In genomic region chr2:232537079-232537478, GRCh38 we compare ENCODE assay signal across 12 cellular contexts. TPM values are rescaled to one million over a fixed set of nuclear protein-coding genes. Genes with fewer than 3 reads are reported as not detected.
DNase-seq lines count a peak whose midpoint lies in the region; ATAC-seq and TF ChIP-seq lines count a peak whose summit lies in the region.
"Had no signal": no experiment of that assay in that cellular context is flagged by ENCODE, and none has a peak within 500 bp of the region (broad histone marks: within the 10 kb centered on the region; RNA-seq: fewer than 3 reads in every experiment).

No MANE protein-coding gene starts in this region.

- H3K27ac ChIP-seq in sigmoid colon (no peak overlapping the region), esophagus squamous epithelium (no peak overlapping the region)
- H3K27ac ChIP-seq: C4-2B had no signal

- TF ChIP-seq CTCF in sigmoid colon (IDR thresholded peaks at IDR 0.05) (no peak), esophagus squamous epithelium (IDR thresholded peaks at IDR 0.05) (peak in 1 of 6 experiments; percentile 40)

- intact Hi-C loops in sigmoid colon (cut with DNase I) (no loop called here), esophagus squamous epithelium (cut with DNase I) (no loop called here)

- DNase-seq in activated CD4-positive, CD25-positive, alpha-beta regulatory T cell treated with anti-CD3 and anti-CD28 coated beads, Interleukin-2, amount 50 U/mL, for 72 hours: peak; percentile 32
- DNase-seq in NAMALWA (ENCODE audit: low spot score) (peak; percentile 63), erythroblast (lab: John Stamatoyannopoulos, UW) (peak; percentile 17 to 19), sigmoid colon (peak; percentile 52), esophagus squamous epithelium (lab: John Stamatoyannopoulos, UW) (no peak)
- no peak for DNase-seq in effector CD8-positive, alpha-beta T cell (lab: John Stamatoyannopoulos, UW)
- DNase-seq: NCI-H1105 treated with DMSO at 0.1 percent for 48 hours; stimulated activated naive CD4-positive, alpha-beta T cell treated with Interleukin-2 at 50 U/mL for 16 hours; T-helper 17 cell had no signal

- H3K4me3 ChIP-seq in sigmoid colon: no peak overlapping the region
- no peak overlapping the region for H3K4me3 ChIP-seq in esophagus squamous epithelium

- H3K9me3 ChIP-seq in sigmoid colon: peaks cover 0 to 7% (median 0%) of the 10 kb centered on the region in 4 donors
- peaks cover 0 to 6% (median 0%) of the 10 kb centered on the region in 3 donors for H3K9me3 ChIP-seq in esophagus squamous epithelium

- ATAC-seq in activated CD4-positive, CD25-positive, alpha-beta regulatory T cell treated with anti-CD3 and anti-CD28 coated beads, Interleukin-2, amount 50 U/mL, for 24 hours: no peak
- no peak for ATAC-seq in HG02938 (IDR thresholded peaks at IDR 0.05; ENCODE audit: unreplicated experiment)
- ATAC-seq: T-helper 17 cell had no signal

- TF ChIP-seq POLR2A in erythroblast (IDR thresholded peaks at IDR 0.05; ENCODE audit: low read length) (no peak), sigmoid colon (IDR thresholded peaks at IDR 0.05) (no peak), esophagus squamous epithelium (IDR thresholded peaks at IDR 0.05) (no peak)

- H3K27me3 ChIP-seq in sigmoid colon: peaks cover 3 to 53% (median 35%) of the 10 kb centered on the region in 3 donors
- H3K27me3 ChIP-seq in esophagus squamous epithelium: peaks cover 0 to 66% (median 0%) of the 10 kb centered on the region in 4 donors

- TF ChIP-seq EP300 in sigmoid colon (IDR thresholded peaks at IDR 0.05): no peak

- H3K4me1 ChIP-seq in sigmoid colon (no peaks in the 10 kb centered on the region), esophagus squamous epithelium (peaks cover 0 to 18% (median 4%) of the 10 kb centered on the region in 3 donors)

- 66 to 69% methylated on average over 5 of the region's 5 CpGs for WGBS in sigmoid colon, 2 donors
- 58 to 71% methylated on average over 1 to 2 of the region's 5 CpGs for WGBS in esophagus squamous epithelium, 2 donors

- H3K36me3 ChIP-seq in sigmoid colon (no peaks in the 10 kb centered on the region), esophagus squamous epithelium (no peaks in the 10 kb centered on the region)

RNA-seq across cellular contexts. Expression of gene CHRNG, which starts 2.4 kb away (rescaled TPM):
- total RNA-seq in sigmoid colon (not detected), esophagus squamous epithelium (not detected)
- polyA plus RNA-seq in sigmoid colon: not detected
- total RNA-seq: T-helper 17 cell had no signal

RNA-seq across cellular contexts. Expression of gene CHRND, which starts 11.1 kb away (rescaled TPM):
- total RNA-seq in sigmoid colon (not detected), esophagus squamous epithelium (not detected)
- not detected for polyA plus RNA-seq in sigmoid colon
- total RNA-seq: T-helper 17 cell had no signal

RNA-seq across cellular contexts. Expression of gene TIGD1, which starts 13.3 kb away (rescaled TPM):
- total RNA-seq in sigmoid colon (1 to 10 TPM; 2.1 to 4.2 (median 3.1) TPM), esophagus squamous epithelium (1 to 10 TPM; 1.2 to 7.1 (median 3.2) TPM)
- 1 to 10 TPM in 1 of 3 donors, under 1 TPM in 2; 0.23 to 3.4 (median 0.60) TPM for polyA plus RNA-seq in sigmoid colon

RNA-seq across cellular contexts. Expression of gene EIF4E2, which starts 13.4 kb away (rescaled TPM):
- total RNA-seq in sigmoid colon (10 to 100 TPM; 42.5 to 55.1 (median 48.4) TPM), esophagus squamous epithelium (10 to 100 TPM; 34.7 to 81.3 (median 58.0) TPM)
- polyA plus RNA-seq in sigmoid colon: 100 to 1,000 TPM in 1 of 3 donors, 10 to 100 TPM in 2; 85.5 to 131 (median 98.5) TPM

RNA-seq across cellular contexts. Expression of gene PRSS56, which starts 16.9 kb away (rescaled TPM):
- total RNA-seq in sigmoid colon (not detected), esophagus squamous epithelium (not detected)
- not detected for polyA plus RNA-seq in sigmoid colon
- total RNA-seq: T-helper 17 cell had no signal

Comparison
In these comparisons a context has a peak if more than half of its experiments do, and no peak if none do; other contexts are left out.
1. DNase-seq: peak in activated CD4-positive, CD25-positive, alpha-beta regulatory T cell treated with anti-CD3 and anti-CD28 coated beads, Interleukin-2, amount 50 U/mL, for 72 hours (single experiment), NAMALWA (single experiment), erythroblast (2 of 2) and sigmoid colon (single experiment); none in effector CD8-positive, alpha-beta T cell (single experiment) and esophagus squamous epithelium (single experiment).